15 cellular contexts compared by ENCODE assay signal in genomic region chr10:132404911-132405462, GRCh38.
"Had no signal": no experiment of that assay in that cellular context is flagged by ENCODE, and none has a peak within 500 bp of the region (broad histone marks: within the 10 kb centered on the region; RNA-seq: fewer than 3 reads in every experiment).

No MANE protein-coding gene starts in this region.

- H3K27me3 ChIP-seq: SJCRH30 had no signal

- H3K9me3 Mint-ChIP-seq: activated B cell treated with CpG ODN at 0.5 μM for 24 hours; activated CD4-positive, alpha-beta T cell treated with anti-CD3 and anti-CD28 coated beads, Interleukin-2, amount 10 ng/mL, durations not matched to agents 24 days and 14 days; activated naive CD8-positive, alpha-beta T cell treated with anti-CD3 and anti-CD28 coated beads for 36 hours; natural killer cell had no signal

- H3K9me3 ChIP-seq: SJCRH30 had no signal

- ATAC-seq: left colon, natural killer cell had no signal

- H3K4me3 Mint-ChIP-seq: activated B cell treated with CpG ODN at 0.5 μM for 24 hours; activated CD4-positive, alpha-beta T cell treated with anti-CD3 and anti-CD28 coated beads, Interleukin-2, amount 10 ng/mL, durations not matched to agents 24 days and 14 days; activated naive CD8-positive, alpha-beta T cell treated with anti-CD3 and anti-CD28 coated beads for 36 hours had no signal

- H3K4me3 ChIP-seq: SJCRH30, skin epidermis had no signal

- H3K27ac Mint-ChIP-seq: activated B cell treated with CpG ODN at 0.5 μM for 24 hours; activated CD4-positive, alpha-beta T cell treated with anti-CD3 and anti-CD28 coated beads, Interleukin-2, amount 10 ng/mL, durations not matched to agents 24 days and 14 days; activated naive CD8-positive, alpha-beta T cell treated with anti-CD3 and anti-CD28 coated beads for 36 hours; natural killer cell had no signal

- DNase-seq: activated B cell treated with CpG ODN at 0.5 μM for 24 hours; activated CD4-positive, alpha-beta T cell treated with anti-CD3 and anti-CD28 coated beads, Interleukin-2, amount 10 ng/mL, durations not matched to agents 24 days and 14 days; activated gamma-delta T cell treated with Interleukin-2 at 50 U/mL for 16 hours; activated naive CD8-positive, alpha-beta T cell treated with anti-CD3 and anti-CD28 coated beads for 36 hours; anterior cingulate cortex; hippocampal formation; natural killer cell; nucleus accumbens; SJCRH30; stimulated activated CD4-positive, alpha-beta T cell treated with anti-CD3 and anti-CD28 coated beads, Interleukin-4, amount 100 ng/mL, for 4 hours; stimulated activated CD8-positive, alpha-beta memory T cell treated with anti-CD3 and anti-CD28 coated beads, Interleukin-4, amount 100 ng/mL, for 48 hours; stimulated activated naive CD4-positive, alpha-beta T cell treated with Interleukin-2 at 50 U/mL for 16 hours; T-helper 2 cell had no signal

- H3K36me3 ChIP-seq: SJCRH30 had no signal

- H3K4me1 Mint-ChIP-seq: activated CD4-positive, alpha-beta T cell treated with anti-CD3 and anti-CD28 coated beads, Interleukin-2, amount 10 ng/mL, durations not matched to agents 24 days and 14 days had no signal

- H3K27ac ChIP-seq: SJCRH30 had no signal

- H3K27me3 Mint-ChIP-seq: activated B cell treated with CpG ODN at 0.5 μM for 24 hours; activated CD4-positive, alpha-beta T cell treated with anti-CD3 and anti-CD28 coated beads, Interleukin-2, amount 10 ng/mL, durations not matched to agents 24 days and 14 days; activated naive CD8-positive, alpha-beta T cell treated with anti-CD3 and anti-CD28 coated beads for 36 hours had no signal

- H3K36me3 Mint-ChIP-seq: activated naive CD8-positive, alpha-beta T cell treated with anti-CD3 and anti-CD28 coated beads for 36 hours; natural killer cell had no signal

- H3K4me1 ChIP-seq: SJCRH30 had no signal
